Comparison of ENCODE assay signal across 8 cellular contexts in the genomic region with DNA sequence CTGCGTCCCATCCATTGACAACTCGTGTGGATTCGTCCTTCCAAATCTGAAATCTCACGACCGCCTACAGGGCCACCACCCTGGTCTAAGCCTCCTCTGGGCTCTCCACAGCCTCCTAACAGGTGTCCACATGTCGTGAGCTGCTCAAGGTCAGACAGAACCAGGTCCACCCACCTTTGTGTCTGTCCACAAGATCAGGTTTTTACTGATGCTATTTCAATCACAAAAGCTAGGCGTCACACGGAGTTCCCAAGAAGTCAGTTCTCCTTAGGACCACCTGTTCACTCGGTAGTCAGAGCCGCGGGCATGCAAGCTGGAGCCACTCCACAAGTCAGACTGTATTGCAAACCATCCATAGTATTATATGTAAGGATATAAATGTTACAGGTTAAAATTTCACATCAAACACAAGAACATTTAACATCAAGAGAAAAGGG. TPM values are rescaled to one million over a fixed set of nuclear protein-coding genes. Genes with fewer than 3 reads are reported as not detected.
DNase-seq lines count a peak whose midpoint lies in the region; ATAC-seq and TF ChIP-seq lines count a peak whose summit lies in the region.

No MANE protein-coding gene starts in this region.

- in situ Hi-C loops in Panc1 (cut with HindIII; ENCODE audit: low pct_unique_long_range_greater_than_20kb, low sequenced_read_pairs) = no loop called here

- ATAC-seq in Panc1 (no peak), GM21423 (IDR thresholded peaks at IDR 0.05; ENCODE audit: unreplicated experiment) (no peak)

- BruUV-seq in Panc1 (replicated peaks; lab: Mats Ljungman, UMichigan) = no TSS peak

- TF ChIP-seq EP300 in esophagus muscularis mucosa (IDR thresholded peaks at IDR 0.05) = no peak

- H3K27ac ChIP-seq in Panc1 (ENCODE audit: low read length) (0 out of 2 replicates have a peak overlapping the region, but pooled peaks have one; percentile 21), esophagus muscularis mucosa (replicated peaks in 1 of 4) (peak overlapping the region; percentile 64 to 79 (median 72)), rectal smooth muscle tissue (ENCODE audit: low read depth, low read length) (no peak overlapping the region)

- no peaks in the 10 kb centered on the region; the same call in 1 of the 2 replicates for H3K36me3 ChIP-seq in ES-I3 (ENCODE audit: insufficient read depth, low read length)
- no peaks in the 10 kb centered on the region for H3K36me3 ChIP-seq in Panc1 (ENCODE audit: control insufficient read depth, insufficient read depth, low read length)
- H3K36me3 ChIP-seq in esophagus muscularis mucosa = peaks cover 0 to 10% (median 0%) of the 10 kb centered on the region in 4 donors
- no peaks in the 10 kb centered on the region for H3K36me3 ChIP-seq in rectal smooth muscle tissue (ENCODE audit: control insufficient read depth, insufficient read depth, low read length)

- POLR2A ChIA-PET in Panc1 (lab: Charles Lee) = interaction anchor here (0.6 kb wide), 2 partner anchors 71 to 74 kb away, joined by 3 read pairs; no protein-coding TSS in a partner anchor

- CTCF ChIA-PET in Panc1 (lab: Charles Lee) = interaction anchor here (0.6 kb wide), 1 partner anchor 18 kb away, joined by 3 read pairs; no protein-coding TSS in a partner anchor

- no peak for DNase-seq in Panc1 (ENCODE audit: low read depth, low spot score)
- no peak for DNase-seq in esophagus muscularis mucosa (ENCODE audit: extremely low spot score)
- DNase-seq in activated CD4-positive, CD25-positive, alpha-beta regulatory T cell (lab: John Stamatoyannopoulos, UW) = no peak
- DNase-seq in stimulated activated naive CD4-positive, alpha-beta T cell (lab: John Stamatoyannopoulos, UW) = no peak
- DNase-seq in COR-L47 (lab: John Stamatoyannopoulos, UW) = no peak

- H3K9me3 ChIP-seq in ES-I3 (ENCODE audit: control insufficient read depth, insufficient read depth, low read length) (no peaks in the 10 kb centered on the region), Panc1 (ENCODE audit: control insufficient read depth, insufficient read depth, low read depth, low read length) (no peaks in the 10 kb centered on the region), esophagus muscularis mucosa (no peaks in the 10 kb centered on the region)

- TF ChIP-seq CTCF in Panc1 (IDR thresholded peaks at IDR 0.05) (no peak), esophagus muscularis mucosa (IDR thresholded peaks at IDR 0.05) (no peak)

- 71% methylated on average over 9 of the region's 11 CpGs for WGBS in esophagus muscularis mucosa

- no peak for TF ChIP-seq POLR2A in esophagus muscularis mucosa (IDR thresholded peaks at IDR 0.05; ENCODE audit: low read depth)

- H3K9ac ChIP-seq in ES-I3 (ENCODE audit: low read depth, low read length) (peak overlapping the region; percentile 68; the same call in 1 of the 2 replicates), rectal smooth muscle tissue (ENCODE audit: low read length) (no peak overlapping the region)

- H3K4me1 ChIP-seq in ES-I3 (ENCODE audit: insufficient read depth, low read length) (no peaks in the 10 kb centered on the region), Panc1 (ENCODE audit: control insufficient read depth, insufficient read depth, low read length) (no peaks in the 10 kb centered on the region), esophagus muscularis mucosa (peaks cover 5 to 16% (median 14%) of the 10 kb centered on the region in 4 donors), rectal smooth muscle tissue (ENCODE audit: control insufficient read depth, insufficient read depth, low read length) (no peaks in the 10 kb centered on the region)

- H3K4me3 ChIP-seq in Panc1 (ENCODE audit: low read depth in 2 of 2, low read length in 2 of 2) (no peak overlapping the region; a peak in 1 of 4 replicates), esophagus muscularis mucosa (peak overlapping the region; percentile 67 to 81 (median 71)), rectal smooth muscle tissue (ENCODE audit: low read length) (peak overlapping the region; percentile 74)

- H3K27me3 ChIP-seq in Panc1 (ENCODE audit: control insufficient read depth, insufficient read depth, low read length) (peaks cover 3% of the 10 kb centered on the region; the same call in 1 of the 2 replicates), esophagus muscularis mucosa (no peaks in the 10 kb centered on the region), rectal smooth muscle tissue (ENCODE audit: control insufficient read depth, insufficient read depth, low read length) (no peaks in the 10 kb centered on the region)

- intact Hi-C loops in Panc1 (cut with micrococcal nuclease; ENCODE audit: unreplicated experiment) = no loop called here
- intact Hi-C loops in esophagus muscularis mucosa (cut with DNase I) = no loop called here

RNA-seq across cellular contexts. Expression of gene DNPH1, which starts 0.5 kb away (rescaled TPM):
- total RNA-seq in Panc1 (2021; ENCODE audit: unreplicated experiment) (67.3 TPM), esophagus muscularis mucosa (10 to 100 TPM; 60.5 to 70.2 (median 65.3) TPM)
- 194 TPM for polyA plus RNA-seq in Panc1 (2012; ENCODE audit: insufficient read length)

RNA-seq across cellular contexts. Expression of gene TTBK1, which starts 13.5 kb away (rescaled TPM):
- total RNA-seq in Panc1 (2021; ENCODE audit: unreplicated experiment) (0.10 TPM), esophagus muscularis mucosa (under 1 TPM; under 0.01 to 0.29 (median 0.03) TPM)
- 0.07 TPM for polyA plus RNA-seq in Panc1 (2012; ENCODE audit: insufficient read length)

RNA-seq across cellular contexts. Expression of gene CUL9, which starts 47.8 kb away (rescaled TPM):
- total RNA-seq in Panc1 (2021; ENCODE audit: unreplicated experiment) (54.3 TPM), esophagus muscularis mucosa (10 to 100 TPM; 21.5 to 46.6 (median 33.6) TPM)
- polyA plus RNA-seq in Panc1 (2012; ENCODE audit: insufficient read length) = 41.2 TPM

RNA-seq across cellular contexts. Expression of gene SRF, which starts 58.8 kb away (rescaled TPM):
- total RNA-seq in Panc1 (2021; ENCODE audit: unreplicated experiment) = 48.9 TPM
- polyA plus RNA-seq in Panc1 (2012; ENCODE audit: insufficient read length) = 60.8 TPM
- total RNA-seq in esophagus muscularis mucosa = 100 to 1,000 TPM; 111 to 183 (median 153) TPM

Comparison
In these comparisons a context has a peak if more than half of its experiments do, and no peak if none do; other contexts are left out.
1. H3K4me3 ChIP-seq: peak in esophagus muscularis mucosa (4 of 4) and rectal smooth muscle tissue (single experiment); none in Panc1 (0 of 2).